ENCODE assay signal across 1 cellular context in the genomic region with DNA sequence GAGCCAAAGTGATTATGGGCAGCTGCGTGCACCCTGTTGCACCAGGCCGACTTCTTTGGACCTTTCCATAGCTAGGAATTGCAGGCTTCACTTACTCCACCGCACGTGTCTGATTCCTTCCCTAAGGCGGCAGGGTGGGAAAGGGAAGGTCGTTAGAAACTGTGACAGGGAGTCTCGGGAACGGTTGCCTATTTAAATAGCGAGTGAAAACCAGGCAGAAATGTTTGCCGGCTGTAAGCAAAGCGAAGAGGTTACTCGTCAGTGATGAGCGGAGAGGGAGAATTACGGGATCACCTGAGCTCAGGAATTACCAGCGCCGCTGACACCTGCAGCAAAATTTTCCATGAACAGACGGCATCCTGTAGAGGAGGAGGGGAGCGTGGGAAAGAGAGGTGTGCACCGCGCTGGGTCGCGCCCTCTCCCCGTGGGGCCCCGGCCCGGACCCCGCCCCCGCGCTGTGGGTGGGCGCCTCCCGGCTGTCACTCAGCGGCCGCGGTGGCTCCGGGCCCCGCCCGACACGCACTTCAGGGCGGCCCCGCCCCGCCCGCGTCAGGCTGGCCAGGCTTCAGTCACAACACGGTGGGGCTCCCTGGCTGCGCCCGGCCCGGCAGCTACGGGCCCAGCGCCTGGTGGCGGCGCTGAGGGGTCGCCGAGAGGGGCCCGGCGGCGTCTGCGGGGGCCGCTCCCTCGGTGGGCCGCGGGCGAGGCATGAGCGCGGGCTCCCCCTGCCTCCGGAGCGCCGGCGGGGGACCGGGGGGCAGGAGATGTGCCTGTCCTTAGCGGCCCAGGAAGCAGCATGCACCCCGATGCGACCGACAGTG.
TF ChIP-seq lines count a peak whose summit lies in the region.

TSS of gene SNX25 (plus strand) at position 568 of the 821 bp plus-strand sequence. CDS start at position 797, 229 bp downstream.

TF ChIP-seq in WTC11, 78 proteins besides CTCF, POLR2A, EP300 and RAD21 (continued from another document and continues in another):
- TF ChIP-seq E2F1 (CRISPR knock-in tag; IDR thresholded peaks at IDR 0.05): no peak
- TF ChIP-seq JAZF1 (CRISPR knock-in tag; IDR thresholded peaks at IDR 0.05): no peak
- TF ChIP-seq NFATC4 (CRISPR knock-in tag; IDR thresholded peaks at IDR 0.05): no peak
- no peak for TF ChIP-seq ZNF317 (CRISPR knock-in tag; IDR thresholded peaks at IDR 0.05; ENCODE audit: borderline replicate concordance, low read depth)
- TF ChIP-seq GTF2I (CRISPR knock-in tag; conservative IDR thresholded peaks at IDR 0.05): no peak
- 0 out of 2 replicates have a peak, but pooled peaks have one; percentile 15 for TF ChIP-seq CBFB (CRISPR knock-in tag; IDR thresholded peaks at IDR 0.05; ENCODE audit: low read depth)
- no peak for TF ChIP-seq RELA (CRISPR knock-in tag; IDR thresholded peaks at IDR 0.05; ENCODE audit: borderline replicate concordance)
- TF ChIP-seq, protein P1, sequence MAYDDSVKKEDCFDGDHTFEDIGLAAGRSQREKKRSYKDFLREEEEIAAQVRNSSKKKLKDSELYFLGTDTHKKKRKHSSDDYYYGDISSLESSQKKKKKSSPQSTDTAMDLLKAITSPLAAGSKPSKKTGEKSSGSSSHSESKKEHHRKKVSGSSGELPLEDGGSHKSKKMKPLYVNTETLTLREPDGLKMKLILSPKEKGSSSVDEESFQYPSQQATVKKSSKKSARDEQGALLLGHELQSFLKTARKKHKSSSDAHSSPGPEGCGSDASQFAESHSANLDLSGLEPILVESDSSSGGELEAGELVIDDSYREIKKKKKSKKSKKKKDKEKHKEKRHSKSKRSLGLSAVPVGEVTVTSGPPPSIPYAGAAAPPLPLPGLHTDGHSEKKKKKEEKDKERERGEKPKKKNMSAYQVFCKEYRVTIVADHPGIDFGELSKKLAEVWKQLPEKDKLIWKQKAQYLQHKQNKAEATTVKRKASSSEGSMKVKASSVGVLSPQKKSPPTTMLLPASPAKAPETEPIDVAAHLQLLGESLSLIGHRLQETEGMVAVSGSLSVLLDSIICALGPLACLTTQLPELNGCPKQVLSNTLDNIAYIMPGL (CRISPR knock-in tag; IDR thresholded peaks at IDR 0.05): 0 out of 2 replicates have a peak, but pooled peaks have one; percentile 28
- TF ChIP-seq AR (CRISPR knock-in tag; IDR thresholded peaks at IDR 0.05): no peak
- TF ChIP-seq ZNF138 (CRISPR knock-in tag; conservative IDR thresholded peaks at IDR 0.05): no peak
- no peak for TF ChIP-seq NR3C1 (CRISPR knock-in tag; conservative IDR thresholded peaks at IDR 0.05; ENCODE audit: low read depth)
- no peak for TF ChIP-seq TEAD4 (CRISPR knock-in tag; IDR thresholded peaks at IDR 0.05)
- TF ChIP-seq ZNF416 (CRISPR knock-in tag; IDR thresholded peaks at IDR 0.05): no peak
- no peak for TF ChIP-seq NFYB (CRISPR knock-in tag; conservative IDR thresholded peaks at IDR 0.05; ENCODE audit: low read depth)
- no peak for TF ChIP-seq USF1 (CRISPR knock-in tag; IDR thresholded peaks at IDR 0.05)
- no peak for TF ChIP-seq ZNF396 (CRISPR knock-in tag; IDR thresholded peaks at IDR 0.05; ENCODE audit: borderline replicate concordance)
- TF ChIP-seq FOXP4 (CRISPR knock-in tag; IDR thresholded peaks at IDR 0.05): peak; percentile 48; the same call in 1 of the 2 replicates
- TF ChIP-seq ZSCAN18 (CRISPR knock-in tag; IDR thresholded peaks at IDR 0.05): no peak
- no peak for TF ChIP-seq USF2 (CRISPR knock-in tag; IDR thresholded peaks at IDR 0.05)
- TF ChIP-seq MAX (CRISPR knock-in tag; IDR thresholded peaks at IDR 0.05): peak; percentile 56; the same call in 1 of the 2 replicates
- no peak for TF ChIP-seq ZNF232 (CRISPR knock-in tag; IDR thresholded peaks at IDR 0.05)
- no peak for TF ChIP-seq IRF1 (CRISPR knock-in tag; IDR thresholded peaks at IDR 0.05)
- TF ChIP-seq KAT7 (CRISPR knock-in tag; IDR thresholded peaks at IDR 0.05; ENCODE audit: borderline replicate concordance): no peak
- no peak; the same call in 1 of the 2 replicates for TF ChIP-seq CREM (CRISPR knock-in tag; IDR thresholded peaks at IDR 0.05)
- no peak for TF ChIP-seq NFE2L1 (CRISPR knock-in tag; IDR thresholded peaks at IDR 0.05)
- TF ChIP-seq TP53 (CRISPR knock-in tag; IDR thresholded peaks at IDR 0.05): peak; percentile 66; the same call in 1 of the 2 replicates
- TF ChIP-seq ZNF219 (CRISPR knock-in tag; IDR thresholded peaks at IDR 0.05; ENCODE audit: borderline replicate concordance): no peak
- TF ChIP-seq SP1 (CRISPR knock-in tag; conservative IDR thresholded peaks at IDR 0.05): peak; percentile 87; the same call in 1 of the 2 replicates
- TF ChIP-seq ESRRA (CRISPR knock-in tag; IDR thresholded peaks at IDR 0.05; ENCODE audit: borderline replicate concordance): no peak
- TF ChIP-seq, protein P2, sequence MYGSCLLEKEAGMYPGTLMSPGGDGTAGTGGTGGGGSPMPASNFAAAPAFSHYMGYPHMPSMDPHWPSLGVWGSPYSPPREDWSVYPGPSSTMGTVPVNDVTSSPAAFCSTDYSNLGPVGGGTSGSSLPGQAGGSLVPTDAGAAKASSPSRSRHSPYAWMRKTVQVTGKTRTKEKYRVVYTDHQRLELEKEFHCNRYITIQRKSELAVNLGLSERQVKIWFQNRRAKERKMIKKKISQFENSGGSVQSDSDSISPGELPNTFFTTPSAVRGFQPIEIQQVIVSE (CRISPR knock-in tag; IDR thresholded peaks at IDR 0.05; ENCODE audit: borderline replicate concordance): no peak
- TF ChIP-seq CREB1 (CRISPR knock-in tag; IDR thresholded peaks at IDR 0.05): no peak
- TF ChIP-seq EMX1 (CRISPR knock-in tag; IDR thresholded peaks at IDR 0.05): no peak
- no peak for TF ChIP-seq TCF7 (CRISPR knock-in tag; IDR thresholded peaks at IDR 0.05; ENCODE audit: low read depth)
- no peak for TF ChIP-seq ELF4 (CRISPR knock-in tag; IDR thresholded peaks at IDR 0.05; ENCODE audit: low read depth)
- no peak for TF ChIP-seq ZNF671 (CRISPR knock-in tag; IDR thresholded peaks at IDR 0.05)
- no peak for TF ChIP-seq ERG (CRISPR knock-in tag; IDR thresholded peaks at IDR 0.05)
- peak; percentile 46; the same call in 1 of the 2 replicates for TF ChIP-seq FOXP1 (CRISPR knock-in tag; IDR thresholded peaks at IDR 0.05; ENCODE audit: borderline replicate concordance)
- no peak for TF ChIP-seq E2F4 (CRISPR knock-in tag; IDR thresholded peaks at IDR 0.05; ENCODE audit: borderline replicate concordance, low read depth)
- no peak for TF ChIP-seq ATF6 (CRISPR knock-in tag; IDR thresholded peaks at IDR 0.05)
- 0 out of 2 replicates have a peak, but pooled peaks have one; percentile 4 for TF ChIP-seq ZNF121 (CRISPR knock-in tag; IDR thresholded peaks at IDR 0.05)
